Comparison of ENCODE assay signal across 8 cellular contexts in the genomic region with DNA sequence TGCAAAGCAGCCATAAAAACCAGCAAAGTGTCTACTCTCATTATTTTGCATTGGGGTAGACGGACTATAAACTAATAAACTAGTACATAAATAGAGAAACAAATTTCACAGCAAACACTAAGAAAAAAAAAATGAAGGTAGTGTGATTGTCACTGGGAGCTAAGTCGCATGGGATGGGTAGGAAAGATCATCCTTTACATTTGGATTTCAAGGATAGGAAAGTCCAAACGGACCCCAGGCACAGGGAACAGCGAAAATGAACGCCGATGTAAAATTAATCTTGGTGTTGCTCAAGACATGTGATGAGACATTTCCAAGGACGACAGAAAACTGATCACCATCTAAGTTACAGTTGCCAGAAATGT. TPM values are rescaled to one million over a fixed set of nuclear protein-coding genes. Genes with fewer than 3 reads are reported as not detected.
DNase-seq lines count a peak whose midpoint lies in the region; ATAC-seq, FAIRE-seq and TF ChIP-seq lines count a peak whose summit lies in the region.

No MANE protein-coding gene starts in this region.

- H3K9me3 Mint-ChIP-seq in memory B cell (no peaks in the 10 kb centered on the region), type B pancreatic cell (peaks cover 3% of the 10 kb centered on the region)

- in situ Hi-C loops in GM13977 (cut with MboI; ENCODE audit: low pct_unique_long_range_greater_than_20kb, low sequenced_read_pairs, unreplicated experiment), result no loop called here

- H3K27me3 Mint-ChIP-seq in memory B cell (no peaks in the 10 kb centered on the region), type B pancreatic cell (no peaks in the 10 kb centered on the region)

- H3K4me1 ChIP-seq in heart right ventricle, result peaks cover 20 to 66% (median 58%) of the 10 kb centered on the region in 9 donors
- peaks cover 12 to 35% of the 10 kb centered on the region in 2 donors for H3K4me1 ChIP-seq in ascending aorta

- WGBS in heart right ventricle, 2 donors, result 76 to 88% methylated on average over 7 of the region's 7 CpGs

- TF ChIP-seq CTCF in heart right ventricle (IDR thresholded peaks at IDR 0.05) (no peak), ascending aorta (IDR thresholded peaks at IDR 0.05) (no peak), type B pancreatic cell (conservative IDR thresholded peaks at IDR 0.05) (no peak), GM13977 (IDR thresholded peaks at IDR 0.05; ENCODE audit: extremely low read depth, insufficient read depth, missing control alignments) (no peak)

- ATAC-seq in heart right ventricle (no peak), left cardiac atrium (no peak), memory B cell (ENCODE audit: low read depth) (no peak), HG03159 (IDR thresholded peaks at IDR 0.05; ENCODE audit: unreplicated experiment) (no peak)

- intact Hi-C loops in heart right ventricle (cut with DNase I), result loop anchor here in 2 of 10 donors (1.0 to 2.0 kb wide), 2 partner anchors 57 to 58 kb away; a partner anchor contains a TSS
- intact Hi-C loops in left cardiac atrium (cut with DNase I), result no loop called here
- intact Hi-C loops in ascending aorta (cut with DNase I), result loop anchor here (2.0 kb wide), 1 partner anchor 843 kb away; a partner anchor contains a TSS

- no peaks in the 10 kb centered on the region for H3K36me3 Mint-ChIP-seq in memory B cell
- no peaks in the 10 kb centered on the region for H3K36me3 Mint-ChIP-seq in type B pancreatic cell

- peak overlapping the region; percentile 85 for H3K4me3 Mint-ChIP-seq in memory B cell
- H3K4me3 Mint-ChIP-seq in type B pancreatic cell, result peak overlapping the region; percentile 92

- H3K36me3 ChIP-seq in heart right ventricle (peaks cover 0 to 15% (median 0%) of the 10 kb centered on the region in 9 donors), ascending aorta (no peaks in the 10 kb centered on the region)

- DNase-seq in heart right ventricle (no peak), left cardiac atrium (no peak), ascending aorta (ENCODE audit: low spot score in 2 of 2) (no peak), memory B cell (ENCODE audit: low spot score in 2 of 2) (no peak), type B pancreatic cell (ENCODE audit: extremely low spot score, unreplicated experiment) (no peak), GM19239 (ENCODE audit: insufficient read length, low spot score) (no peak), GM13977 (ENCODE audit: low spot score) (no peak)

- H3K4me1 Mint-ChIP-seq in memory B cell, result peaks cover 32% of the 10 kb centered on the region
- peaks cover 32% of the 10 kb centered on the region for H3K4me1 Mint-ChIP-seq in type B pancreatic cell (ENCODE audit: unreplicated experiment)

- FAIRE-seq in GM19239 (lab: Jason Lieb, UNC), result no peak

- H3K27me3 ChIP-seq in heart right ventricle (no peaks in the 10 kb centered on the region), ascending aorta (no peaks in the 10 kb centered on the region)

- H3K9me3 ChIP-seq in heart right ventricle (no peaks in the 10 kb centered on the region), ascending aorta (no peaks in the 10 kb centered on the region)

- H3K27ac Mint-ChIP-seq in memory B cell (peak overlapping the region; percentile 88), type B pancreatic cell (peak overlapping the region; percentile 98)

- peak overlapping the region in 6 of 10 donors; percentile 92 to 100 (median 96) for H3K4me3 ChIP-seq in heart right ventricle
- peak overlapping the region; percentile 33 to 77 for H3K4me3 ChIP-seq in ascending aorta

- H3K27ac ChIP-seq in heart right ventricle (peak overlapping the region in 9 of 10 donors; percentile 88 to 100 (median 96)), ascending aorta (peak overlapping the region; percentile 12 to 88)

RNA-seq across cellular contexts. Expression of a gene that starts 0.7 kb away (rescaled TPM):
- total RNA-seq in heart right ventricle (10 to 100 TPM; 52.6 to 84.9 (median 64.6) TPM), left cardiac atrium (10 to 100 TPM; 52.5 to 88.1 TPM), ascending aorta (29.8 TPM), type B pancreatic cell (ENCODE audit: low replicate concordance) (55.9 and 64.4 TPM in 2 replicates)
- polyA plus RNA-seq in heart right ventricle, result 100 to 1,000 TPM in 1 of 2 donors, 10 to 100 TPM in 1; 90.2 to 102 TPM

RNA-seq across cellular contexts. Expression of a gene that starts 1.5 kb away (rescaled TPM):
- total RNA-seq in heart right ventricle, result 10 to 100 TPM; 37.5 to 72.5 (median 41.2) TPM
- polyA plus RNA-seq in heart right ventricle, result 10 to 100 TPM; 84.1 to 85.3 TPM
- total RNA-seq in left cardiac atrium, result 10 to 100 TPM; 48.4 to 74.5 TPM
- 67.3 TPM for total RNA-seq in ascending aorta
- total RNA-seq in type B pancreatic cell (ENCODE audit: low replicate concordance), result 85.9 and 109 TPM in 2 replicates

RNA-seq across cellular contexts. Expression of a gene that starts 35.9 kb away (rescaled TPM):
- total RNA-seq in heart right ventricle, result 1 to 10 TPM; 3.1 to 5.6 (median 4.7) TPM
- 1 to 10 TPM in 1 of 2 donors, under 1 TPM in 1; 0.94 to 6.7 TPM for polyA plus RNA-seq in heart right ventricle
- 1 to 10 TPM; 4.1 to 4.8 TPM for total RNA-seq in left cardiac atrium
- 1.1 TPM for total RNA-seq in ascending aorta
- 8.1 and 9.4 TPM in 2 replicates for total RNA-seq in type B pancreatic cell (ENCODE audit: low replicate concordance)

RNA-seq across cellular contexts. Expression of a gene that starts 43.9 kb away (rescaled TPM):
- total RNA-seq in heart right ventricle, result 10 to 100 TPM; 16.5 to 27.7 (median 21.6) TPM
- polyA plus RNA-seq in heart right ventricle, result 10 to 100 TPM; 26.1 to 66.8 TPM
- total RNA-seq in left cardiac atrium, result 10 to 100 TPM; 21.9 to 25.5 TPM
- 72.7 TPM for total RNA-seq in ascending aorta
- 32.0 and 33.1 TPM in 2 replicates for total RNA-seq in type B pancreatic cell (ENCODE audit: low replicate concordance)

RNA-seq across cellular contexts. Expression of a gene that starts 57.5 kb away (rescaled TPM):
- total RNA-seq in heart right ventricle, result 10 to 100 TPM in 2 of 10 donors, 1 to 10 TPM in 8; 4.9 to 11.3 (median 8.5) TPM
- 1 to 10 TPM; 2.6 to 2.9 TPM for polyA plus RNA-seq in heart right ventricle
- 10 to 100 TPM in 1 of 2 donors, 1 to 10 TPM in 1; 6.7 to 10.7 TPM for total RNA-seq in left cardiac atrium
- 6.8 TPM for total RNA-seq in ascending aorta
- 6.8 and 9.7 TPM in 2 replicates for total RNA-seq in type B pancreatic cell (ENCODE audit: low replicate concordance)
